ENCODE assay signal across 1 cellular context in the genomic region with DNA sequence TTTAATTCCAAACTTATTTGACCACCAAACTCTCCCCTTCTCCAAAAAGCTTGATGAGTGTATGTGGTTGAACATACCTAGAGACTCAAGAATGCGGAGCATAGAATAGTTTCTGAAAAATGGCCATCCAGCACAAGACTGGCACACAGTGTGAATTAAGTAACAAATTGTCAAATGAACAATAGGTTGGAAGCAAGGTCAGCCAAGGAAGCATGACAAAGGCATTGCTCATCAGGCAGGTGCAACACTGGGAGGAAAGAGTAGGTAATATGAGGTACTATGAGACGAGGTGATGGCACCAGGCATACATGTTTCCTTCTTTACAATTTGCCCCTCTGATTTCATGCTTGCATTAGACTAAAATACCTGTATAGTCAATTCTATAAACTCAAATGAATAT.
A peak's percentile ranks its signal among the peaks of the same experiment; 100 is the strongest.
TF ChIP-seq lines count a peak whose summit lies in the region.

No MANE protein-coding gene starts in this region.

TF ChIP-seq in Ishikawa, 13 proteins besides CTCF, POLR2A, EP300 and RAD21:
- TF ChIP-seq TEAD4 (IDR thresholded peaks at IDR 0.05) (peak; percentile 59), NFIC (IDR thresholded peaks at IDR 0.05) (peak; percentile 71), CREB1 (IDR thresholded peaks at IDR 0.05; ENCODE audit: low read depth) (no peak), TCF12 (IDR thresholded peaks at IDR 0.05; ENCODE audit: low read depth) (peak; percentile 80)
- TF ChIP-seq, protein P1, sequence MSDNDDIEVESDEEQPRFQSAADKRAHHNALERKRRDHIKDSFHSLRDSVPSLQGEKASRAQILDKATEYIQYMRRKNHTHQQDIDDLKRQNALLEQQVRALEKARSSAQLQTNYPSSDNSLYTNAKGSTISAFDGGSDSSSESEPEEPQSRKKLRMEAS (IDR thresholded peaks at IDR 0.05) = peak; percentile 40; the same call in 1 of the 2 replicates
- TF ChIP-seq, protein P2, sequence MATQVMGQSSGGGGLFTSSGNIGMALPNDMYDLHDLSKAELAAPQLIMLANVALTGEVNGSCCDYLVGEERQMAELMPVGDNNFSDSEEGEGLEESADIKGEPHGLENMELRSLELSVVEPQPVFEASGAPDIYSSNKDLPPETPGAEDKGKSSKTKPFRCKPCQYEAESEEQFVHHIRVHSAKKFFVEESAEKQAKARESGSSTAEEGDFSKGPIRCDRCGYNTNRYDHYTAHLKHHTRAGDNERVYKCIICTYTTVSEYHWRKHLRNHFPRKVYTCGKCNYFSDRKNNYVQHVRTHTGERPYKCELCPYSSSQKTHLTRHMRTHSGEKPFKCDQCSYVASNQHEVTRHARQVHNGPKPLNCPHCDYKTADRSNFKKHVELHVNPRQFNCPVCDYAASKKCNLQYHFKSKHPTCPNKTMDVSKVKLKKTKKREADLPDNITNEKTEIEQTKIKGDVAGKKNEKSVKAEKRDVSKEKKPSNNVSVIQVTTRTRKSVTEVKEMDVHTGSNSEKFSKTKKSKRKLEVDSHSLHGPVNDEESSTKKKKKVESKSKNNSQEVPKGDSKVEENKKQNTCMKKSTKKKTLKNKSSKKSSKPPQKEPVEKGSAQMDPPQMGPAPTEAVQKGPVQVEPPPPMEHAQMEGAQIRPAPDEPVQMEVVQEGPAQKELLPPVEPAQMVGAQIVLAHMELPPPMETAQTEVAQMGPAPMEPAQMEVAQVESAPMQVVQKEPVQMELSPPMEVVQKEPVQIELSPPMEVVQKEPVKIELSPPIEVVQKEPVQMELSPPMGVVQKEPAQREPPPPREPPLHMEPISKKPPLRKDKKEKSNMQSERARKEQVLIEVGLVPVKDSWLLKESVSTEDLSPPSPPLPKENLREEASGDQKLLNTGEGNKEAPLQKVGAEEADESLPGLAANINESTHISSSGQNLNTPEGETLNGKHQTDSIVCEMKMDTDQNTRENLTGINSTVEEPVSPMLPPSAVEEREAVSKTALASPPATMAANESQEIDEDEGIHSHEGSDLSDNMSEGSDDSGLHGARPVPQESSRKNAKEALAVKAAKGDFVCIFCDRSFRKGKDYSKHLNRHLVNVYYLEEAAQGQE (IDR thresholded peaks at IDR 0.05; ENCODE audit: low read depth) = no peak
